Comparison of ENCODE assay signal across 8 cellular contexts in the genomic region with DNA sequence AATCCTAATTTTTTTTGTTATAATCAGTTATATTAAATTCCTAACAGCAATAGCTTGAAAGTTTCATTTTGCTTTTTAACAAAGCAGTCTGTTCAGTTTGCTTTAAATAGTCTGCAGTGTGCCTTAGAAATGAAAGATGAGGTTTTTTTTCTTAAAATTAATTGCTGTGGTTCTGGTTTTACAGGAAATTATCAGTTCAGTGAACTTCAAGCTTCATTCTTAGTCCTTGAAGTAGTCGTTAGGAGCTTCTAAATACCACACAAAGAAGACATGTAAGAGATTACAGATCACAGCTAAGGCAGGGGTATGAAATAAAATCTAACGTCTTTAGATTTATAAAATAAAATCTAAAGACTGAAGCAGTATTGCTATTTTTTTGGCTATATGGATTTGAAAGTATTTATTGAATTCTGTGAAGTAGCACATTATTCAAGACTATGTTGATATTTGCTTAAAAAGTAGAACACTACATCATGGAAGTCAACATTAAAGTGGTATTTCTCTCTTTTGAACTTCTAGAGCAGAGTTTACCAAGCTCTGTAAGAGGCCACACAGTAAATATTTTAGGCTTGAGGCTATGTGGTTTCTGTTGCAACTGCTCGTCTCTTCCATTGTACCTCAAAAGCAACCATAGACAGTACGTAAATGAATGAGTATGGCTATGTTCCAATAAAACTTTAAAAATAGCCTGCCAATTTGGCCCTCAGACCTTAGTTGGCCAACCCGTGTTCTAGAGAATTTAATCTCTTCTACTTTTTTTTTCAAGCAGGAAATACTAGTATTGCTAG. TPM values are rescaled to one million over a fixed set of nuclear protein-coding genes. Genes with fewer than 3 reads are reported as not detected.
DNase-seq lines count a peak whose midpoint lies in the region; ATAC-seq and TF ChIP-seq lines count a peak whose summit lies in the region.

No MANE protein-coding gene starts in this region.

- H3K27ac Mint-ChIP-seq in activated CD8-positive, alpha-beta T cell treated with anti-CD3 and anti-CD28 coated beads, Interleukin-2, amount 10 ng/mL, durations not matched to agents 7 days and 5 days = peak overlapping the region; percentile 91

- ATAC-seq in GM19035 (IDR thresholded peaks at IDR 0.05; ENCODE audit: unreplicated experiment) = peak; percentile 62
- peak; percentile 55 for ATAC-seq in HG03442 (IDR thresholded peaks at IDR 0.05; ENCODE audit: unreplicated experiment)
- ATAC-seq in activated CD8-positive, alpha-beta T cell treated with anti-CD3 and anti-CD28 coated beads, Interleukin-2, amount 10 ng/mL, durations not matched to agents 7 days and 5 days = peak; percentile 88
- peak; percentile 58 for ATAC-seq in left lobe of liver

- H3K9me3 Mint-ChIP-seq in activated CD8-positive, alpha-beta T cell treated with anti-CD3 and anti-CD28 coated beads, Interleukin-2, amount 10 ng/mL, durations not matched to agents 7 days and 5 days (ENCODE audit: insufficient read depth) = no peaks in the 10 kb centered on the region

- TF ChIP-seq CTCF in AG09319 (IDR thresholded peaks at IDR 0.05; ENCODE audit: low read depth, low read length) = no peak

- no peaks in the 10 kb centered on the region for H3K27me3 Mint-ChIP-seq in activated CD8-positive, alpha-beta T cell treated with anti-CD3 and anti-CD28 coated beads, Interleukin-2, amount 10 ng/mL, durations not matched to agents 7 days and 5 days (ENCODE audit: low read depth)

- H3K4me3 Mint-ChIP-seq in activated CD8-positive, alpha-beta T cell treated with anti-CD3 and anti-CD28 coated beads, Interleukin-2, amount 10 ng/mL, durations not matched to agents 7 days and 5 days = peak overlapping the region; percentile 66

- DNase-seq in AG09319 (ENCODE audit: extremely low read depth, low read depth) (peak; percentile 63), left lobe of liver (ENCODE audit: low spot score) (no peak), HT-29 (ENCODE audit: low spot score) (no peak), NCI-H1417 treated with DMSO at 0.1 percent for 48 hours (lab: John Stamatoyannopoulos, UW) (no peak)
- DNase-seq in activated CD8-positive, alpha-beta T cell treated with anti-CD3 and anti-CD28 coated beads, Interleukin-2, amount 10 ng/mL, durations not matched to agents 7 days and 5 days = peak; percentile 50
- DNase-seq in activated CD4-positive, alpha-beta T cell treated with anti-CD3 and anti-CD28 coated beads for 1 hour = no peak

- H3K4me1 Mint-ChIP-seq in activated CD8-positive, alpha-beta T cell treated with anti-CD3 and anti-CD28 coated beads, Interleukin-2, amount 10 ng/mL, durations not matched to agents 7 days and 5 days (ENCODE audit: low read depth) = peaks cover 65% of the 10 kb centered on the region

- POLR2A ChIA-PET in activated CD8-positive, alpha-beta T cell treated with anti-CD3 and anti-CD28 coated beads, Interleukin-2, amount 10 ng/mL, durations not matched to agents 7 days and 5 days (lab: Charles Lee) = interaction anchor here (0.5 to 1.2 kb wide), 3 partner anchors 24 to 666 kb away, joined by 3 to 4 read pairs (median 3); partner anchors contain the start of gene MSH6

- H3K36me3 Mint-ChIP-seq in activated CD8-positive, alpha-beta T cell treated with anti-CD3 and anti-CD28 coated beads, Interleukin-2, amount 10 ng/mL, durations not matched to agents 7 days and 5 days (ENCODE audit: low read depth) = peaks cover 41% of the 10 kb centered on the region

- CTCF ChIA-PET in activated CD8-positive, alpha-beta T cell treated with anti-CD3 and anti-CD28 coated beads, Interleukin-2, amount 10 ng/mL, durations not matched to agents 7 days and 5 days (lab: Charles Lee) = interaction anchor here (0.9 to 2.9 kb wide), 7 partner anchors 9 to 340 kb away, joined by 3 to 10 read pairs (median 4); no protein-coding TSS in a partner anchor

RNA-seq across cellular contexts. Expression of gene PPP1R21, which starts 7.9 kb away (rescaled TPM):
- total RNA-seq in activated CD8-positive, alpha-beta T cell treated with anti-CD3 and anti-CD28 coated beads, Interleukin-2, amount 10 ng/mL, durations not matched to agents 7 days and 5 days = 10 to 100 TPM; 43.8 to 49.5 TPM
- 12.7 TPM for total RNA-seq in left lobe of liver
- 3.8 and 5.3 TPM in 2 replicates for total RNA-seq in HT-29 (2014; rRNA removed; shearing (Covaris generic))

Comparison
In these comparisons a context has a peak if more than half of its experiments do, and no peak if none do; other contexts are left out.
1. DNase-seq: peak in AG09319 (single experiment) and activated CD8-positive, alpha-beta T cell treated with anti-CD3 and anti-CD28 coated beads, Interleukin-2, amount 10 ng/mL, durations not matched to agents 7 days and 5 days (single experiment); none in left lobe of liver (single experiment), HT-29 (single experiment), NCI-H1417 treated with DMSO at 0.1 percent for 48 hours (single experiment) and activated CD4-positive, alpha-beta T cell treated with anti-CD3 and anti-CD28 coated beads for 1 hour (single experiment).
2. Peak in every context shown above with its lines, with median percentiles within 50 percentile points of each other: ATAC-seq.